18 cellular contexts compared by ENCODE assay signal in the genomic region with DNA sequence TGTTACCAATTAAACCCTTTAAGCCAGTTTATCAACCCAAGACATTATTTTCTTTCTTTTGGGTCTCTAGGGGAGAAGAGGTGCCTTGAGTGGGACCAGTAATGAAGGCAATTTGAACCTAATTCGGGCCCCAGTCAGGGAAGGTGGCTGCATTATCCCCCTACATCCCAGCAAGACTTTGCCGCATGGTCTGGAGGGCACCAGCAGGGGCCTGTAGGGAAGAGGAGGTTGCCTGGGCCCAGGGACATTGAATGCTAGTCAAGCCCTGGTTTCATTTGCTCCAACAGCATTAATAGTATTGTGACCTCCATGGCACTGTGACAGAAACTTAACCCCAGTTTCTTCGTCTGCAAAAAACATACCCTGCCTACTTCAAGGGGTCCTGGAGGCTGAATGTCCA.
"Had no signal": no experiment of that assay in that cellular context is flagged by ENCODE, and none has a peak within 500 bp of the region (broad histone marks: within the 10 kb centered on the region; RNA-seq: fewer than 3 reads in every experiment).

No MANE protein-coding gene starts in this region.

- H3K27me3 Mint-ChIP-seq: activated CD4-positive, alpha-beta T cell treated with anti-CD3 and anti-CD28 coated beads, Interleukin-2, amount 10 ng/mL, durations not matched to agents 7 days and 5 days; activated naive CD8-positive, alpha-beta T cell; brain; effector memory CD8-positive, alpha-beta T cell; memory B cell had no signal

- H3K27ac ChIP-seq: epithelial cell of prostate, left lung, prostate gland had no signal

- H3K27ac Mint-ChIP-seq: activated CD4-positive, alpha-beta T cell treated with anti-CD3 and anti-CD28 coated beads, Interleukin-2, amount 10 ng/mL, durations not matched to agents 7 days and 5 days; activated naive CD8-positive, alpha-beta T cell; brain; effector memory CD8-positive, alpha-beta T cell; memory B cell; stimulated activated effector memory CD8-positive, alpha-beta T cell treated with anti-CD3 and anti-CD28 coated beads, Interleukin-12 subunit alpha, Interleukin-12 subunit beta, amount 100 ng/mL, for 72 hours; T-helper 2 cell treated with Interferon-gamma antibody and Interleukin-4, amounts not matched to agents 5 μg/mL and 100 μg/mL, for 36 hours had no signal

- H3K36me3 ChIP-seq: prostate gland, tibial artery had no signal

- H3K9me3 ChIP-seq: left lung, prostate gland, tibial artery had no signal

- H3K4me3 Mint-ChIP-seq: activated CD4-positive, alpha-beta T cell treated with anti-CD3 and anti-CD28 coated beads, Interleukin-2, amount 10 ng/mL, durations not matched to agents 7 days and 5 days; activated naive CD8-positive, alpha-beta T cell; brain; effector memory CD8-positive, alpha-beta T cell; memory B cell; stimulated activated effector memory CD8-positive, alpha-beta T cell treated with anti-CD3 and anti-CD28 coated beads, Interleukin-12 subunit alpha, Interleukin-12 subunit beta, amount 100 ng/mL, for 72 hours; T-helper 2 cell treated with Interferon-gamma antibody and Interleukin-4, amounts not matched to agents 5 μg/mL and 100 μg/mL, for 36 hours had no signal

- DNase-seq: activated CD4-positive, alpha-beta T cell treated with anti-CD3 and anti-CD28 coated beads, Interleukin-2, amount 10 ng/mL, durations not matched to agents 7 days and 5 days; activated CD4-positive, CD25-positive, alpha-beta regulatory T cell; activated gamma-delta T cell treated with Interleukin-2 at 50 U/mL for 16 hours; amniotic stem cell; dermis blood vessel endothelial cell; effector memory CD8-positive, alpha-beta T cell; foreskin melanocyte; islet precursor cell; tibial artery had no signal

- ATAC-seq: effector memory CD8-positive, alpha-beta T cell; left lung; sciatic nerve; stimulated activated effector memory CD8-positive, alpha-beta T cell treated with anti-CD3 and anti-CD28 coated beads, Interleukin-12 subunit alpha, Interleukin-12 subunit beta, amount 100 ng/mL, for 72 hours had no signal

- H3K4me1 ChIP-seq: prostate gland had no signal

- H3K4me1 Mint-ChIP-seq: memory B cell had no signal

- H3K4me3 ChIP-seq: left lung, prostate gland, tibial artery had no signal

- H3K27me3 ChIP-seq: left lung, tibial artery had no signal

- H3K9me3 Mint-ChIP-seq: effector memory CD8-positive, alpha-beta T cell; stimulated activated effector memory CD8-positive, alpha-beta T cell treated with anti-CD3 and anti-CD28 coated beads, Interleukin-12 subunit alpha, Interleukin-12 subunit beta, amount 100 ng/mL, for 72 hours had no signal
